ENCODE assay signal across 25 cellular contexts in the genomic region with DNA sequence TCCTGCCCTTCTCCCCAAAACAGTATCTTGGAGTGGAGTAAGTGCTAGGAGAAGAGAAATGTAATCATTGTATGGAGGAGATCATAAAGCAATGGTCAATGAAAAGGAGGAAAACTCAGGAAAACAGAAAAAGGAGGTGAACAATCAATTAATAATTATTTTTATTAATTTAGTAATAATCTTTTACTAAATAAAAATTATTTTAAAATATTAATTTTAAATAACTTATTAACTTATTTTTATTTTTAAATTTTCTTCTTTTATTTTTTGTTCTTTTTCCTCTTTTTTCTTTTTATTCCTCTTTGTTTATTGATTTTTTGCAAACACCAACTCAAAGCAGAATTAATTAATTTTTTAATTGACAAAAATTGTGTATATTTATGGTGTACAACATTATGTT.
"Had no signal": no experiment of that assay in that cellular context is flagged by ENCODE, and none has a peak within 500 bp of the region (broad histone marks: within the 10 kb centered on the region; RNA-seq: fewer than 3 reads in every experiment).

No MANE protein-coding gene starts in this region.

- H3K27ac ChIP-seq: breast epithelium, KMS-11, PC-9, SK-N-MC, VCaP had no signal

- H3K9me3 ChIP-seq: breast epithelium had no signal

- ATAC-seq: activated CD4-positive, alpha-beta T cell treated with anti-CD3 and anti-CD28 coated beads for 36 hours; HepG2; T-cell had no signal

- H3K27ac Mint-ChIP-seq: activated CD4-positive, alpha-beta memory T cell treated with anti-CD3 and anti-CD28 coated beads, Interleukin-2, amount 10 ng/mL, durations not matched to agents 7 days and 5 days; activated CD4-positive, alpha-beta T cell treated with anti-CD3 and anti-CD28 coated beads for 36 hours; activated naive CD4-positive, alpha-beta T cell treated with anti-CD3 and anti-CD28 coated beads, Interleukin-2, amount 50 U/mL, for 24 hours; T-cell had no signal

- H3K36me3 ChIP-seq: breast epithelium had no signal

- H3K9ac ChIP-seq: KMS-11 had no signal

- H3K4me1 Mint-ChIP-seq: activated CD4-positive, alpha-beta memory T cell treated with anti-CD3 and anti-CD28 coated beads, Interleukin-2, amount 10 ng/mL, durations not matched to agents 7 days and 5 days; activated CD4-positive, alpha-beta T cell treated with anti-CD3 and anti-CD28 coated beads for 36 hours; activated naive CD4-positive, alpha-beta T cell treated with anti-CD3 and anti-CD28 coated beads, Interleukin-2, amount 50 U/mL, for 24 hours; T-cell had no signal

- H3K27me3 ChIP-seq: breast epithelium had no signal

- H3K4me3 Mint-ChIP-seq: activated CD4-positive, alpha-beta memory T cell treated with anti-CD3 and anti-CD28 coated beads, Interleukin-2, amount 10 ng/mL, durations not matched to agents 7 days and 5 days; activated CD4-positive, alpha-beta T cell treated with anti-CD3 and anti-CD28 coated beads for 36 hours; activated naive CD4-positive, alpha-beta T cell treated with anti-CD3 and anti-CD28 coated beads, Interleukin-2, amount 50 U/mL, for 24 hours; T-cell had no signal

- DNase-seq: activated CD4-positive, alpha-beta memory T cell treated with anti-CD3 and anti-CD28 coated beads, Interleukin-2, amount 10 ng/mL, durations not matched to agents 7 days and 5 days; activated CD4-positive, alpha-beta T cell treated with anti-CD3 and anti-CD28 coated beads for 36 hours; activated CD4-positive, alpha-beta T cell treated with anti-CD3 and anti-CD28 coated beads, Interleukin-2, amount 50 U/mL, for 1 hour; activated effector memory CD4-positive, alpha-beta T cell treated with Interleukin-2 at 50 U/mL for 16 hours; activated naive CD4-positive, alpha-beta T cell; activated T-cell treated with anti-CD3 and anti-CD28 coated beads for 4 hours; aorta; MM.1S; NCI-H1105; NCI-H1436; NCI-H1694 treated with DMSO at 0.1 percent for 48 hours; NCI-H2081; NCI-H510A treated with DMSO at 0.1 percent for 48 hours; NCI-H69; PC-9; SIG-M5; T-cell; T-helper 2 cell; T1000 had no signal

- H3K4me2 ChIP-seq: KMS-11, PC-9 had no signal

- FAIRE-seq: HepG2 had no signal

- H3K36me3 Mint-ChIP-seq: activated naive CD4-positive, alpha-beta T cell treated with anti-CD3 and anti-CD28 coated beads, Interleukin-2, amount 50 U/mL, for 24 hours; T-cell had no signal

- H3K4me3 ChIP-seq: breast epithelium, PC-9, SK-N-MC had no signal

- H3K4me1 ChIP-seq: breast epithelium had no signal

- H3K9me3 Mint-ChIP-seq: activated CD4-positive, alpha-beta memory T cell treated with anti-CD3 and anti-CD28 coated beads, Interleukin-2, amount 10 ng/mL, durations not matched to agents 7 days and 5 days; activated naive CD4-positive, alpha-beta T cell treated with anti-CD3 and anti-CD28 coated beads, Interleukin-2, amount 50 U/mL, for 24 hours; T-cell had no signal

- H2AFZ ChIP-seq: PC-9 had no signal
